ENCODE assay signal across 17 cellular contexts in the genomic region with DNA sequence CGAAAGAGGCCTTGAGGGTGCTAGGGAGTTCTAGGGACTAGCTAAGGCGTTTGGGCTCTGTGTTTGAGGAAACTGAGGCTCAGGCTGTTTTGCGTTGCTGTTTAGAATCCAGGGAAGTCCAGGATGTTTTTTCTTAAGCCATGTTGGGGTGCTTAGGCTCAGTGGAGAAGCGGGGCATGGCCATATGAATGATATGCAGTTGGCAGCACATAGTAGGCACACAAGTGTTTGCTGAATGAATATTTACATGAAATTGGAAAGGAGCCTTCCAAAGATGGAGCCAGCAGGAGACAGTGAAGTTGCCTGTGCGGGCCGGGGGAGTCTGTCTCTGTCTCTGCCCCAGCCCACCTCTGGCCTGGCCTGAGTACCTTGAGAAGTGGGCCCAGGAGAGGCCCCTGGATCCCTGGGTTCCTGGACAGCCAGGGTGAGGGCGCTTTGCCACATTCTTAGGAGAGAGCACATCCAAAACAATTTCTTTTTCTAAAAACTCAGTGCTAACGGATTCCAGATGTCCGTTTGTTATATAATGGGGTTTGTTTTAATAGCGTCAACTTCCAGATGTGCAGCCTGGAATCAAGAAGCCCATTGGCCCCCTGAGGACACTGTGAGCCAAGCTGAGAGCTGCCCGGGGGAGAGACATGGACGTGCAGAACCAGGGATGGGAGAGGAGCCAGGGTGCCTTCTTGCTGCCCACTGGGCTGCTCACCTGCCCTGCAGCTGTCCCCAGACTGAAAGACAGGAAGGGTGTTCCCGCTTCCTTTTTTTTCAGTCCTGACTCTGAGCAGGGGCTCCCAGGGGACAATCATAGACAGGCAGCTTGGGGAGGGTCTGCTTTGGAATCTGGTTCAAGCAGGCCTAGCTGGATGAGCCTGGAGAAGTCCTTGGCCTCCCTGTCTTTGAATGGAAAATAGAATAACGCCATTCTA. TPM values are rescaled to one million over a fixed set of nuclear protein-coding genes. Genes with fewer than 3 reads are reported as not detected.
DNase-seq lines count a peak whose midpoint lies in the region; TF ChIP-seq lines count a peak whose summit lies in the region.
"Had no signal": no experiment of that assay in that cellular context is flagged by ENCODE, and none has a peak within 500 bp of the region (broad histone marks: within the 10 kb centered on the region; RNA-seq: fewer than 3 reads in every experiment).

No MANE protein-coding gene starts in this region.

- peaks cover 22% of the 10 kb centered on the region for H3K4me1 ChIP-seq in left ventricle myocardium inferior
- H3K4me1 ChIP-seq: ascending aorta, parathyroid adenoma had no signal

- peaks cover 11% of the 10 kb centered on the region for H3K27me3 Mint-ChIP-seq in brain

- TF ChIP-seq CTCF in brain (conservative IDR thresholded peaks at IDR 0.05) (no peak), left ventricle myocardium inferior (IDR thresholded peaks at IDR 0.05; ENCODE audit: borderline replicate concordance) (no peak), GM10266 (IDR thresholded peaks at IDR 0.05; ENCODE audit: control insufficient read depth, insufficient read depth, low read depth, missing control alignments) (no peak)

- no peaks in the 10 kb centered on the region for H3K36me3 ChIP-seq in left ventricle myocardium inferior
- H3K36me3 ChIP-seq: ascending aorta, suprapubic skin had no signal

- peaks cover 3% of the 10 kb centered on the region for H3K27me3 ChIP-seq in left ventricle myocardium inferior (ENCODE audit: low read depth)
- H3K27me3 ChIP-seq: ascending aorta, suprapubic skin had no signal

- peaks cover 53% of the 10 kb centered on the region for H3K4me1 Mint-ChIP-seq in brain
- H3K4me1 Mint-ChIP-seq: activated CD4-positive, alpha-beta T cell treated with anti-CD3 and anti-CD28 coated beads, Interleukin-2, amount 10 ng/mL, durations not matched to agents 24 days and 14 days; CD14-positive monocyte had no signal

- no peak overlapping the region for H3K4me3 ChIP-seq in left ventricle myocardium inferior
- H3K4me3 ChIP-seq: ascending aorta, skin epidermis, suprapubic skin had no signal

- no peaks in the 10 kb centered on the region for H3K36me3 Mint-ChIP-seq in brain
- H3K36me3 Mint-ChIP-seq: CD14-positive monocyte had no signal

- H3K4me3 Mint-ChIP-seq in brain, result no peak overlapping the region
- H3K4me3 Mint-ChIP-seq: activated CD4-positive, alpha-beta T cell treated with anti-CD3 and anti-CD28 coated beads, Interleukin-2, amount 10 ng/mL, durations not matched to agents 24 days and 14 days; CD14-positive monocyte had no signal

- H3K9me3 ChIP-seq in left ventricle myocardium inferior (replicated peaks), result no peaks in the 10 kb centered on the region
- H3K9me3 ChIP-seq: ascending aorta, suprapubic skin had no signal

- peaks cover 0 to 4% (median 0%) of the 10 kb centered on the region in 5 experiments for H3K9me3 Mint-ChIP-seq in brain
- H3K9me3 Mint-ChIP-seq: activated CD4-positive, alpha-beta T cell treated with anti-CD3 and anti-CD28 coated beads, Interleukin-2, amount 10 ng/mL, durations not matched to agents 24 days and 14 days had no signal

- intact Hi-C loops in left ventricle myocardium inferior (cut with micrococcal nuclease), result no loop called here

- peak overlapping the region in 3 of 5 experiments; percentile 34 to 54 (median 42) for H3K27ac Mint-ChIP-seq in brain
- H3K27ac Mint-ChIP-seq: activated CD4-positive, alpha-beta T cell treated with anti-CD3 and anti-CD28 coated beads, Interleukin-2, amount 10 ng/mL, durations not matched to agents 24 days and 14 days had no signal

- peak overlapping the region; percentile 78 for H3K27ac ChIP-seq in left ventricle myocardium inferior (replicated peaks)
- H3K27ac ChIP-seq: ascending aorta, parathyroid adenoma, suprapubic skin had no signal

- DNase-seq in GM04504 (ENCODE audit: low read depth) (peak; percentile 55), left ventricle myocardium inferior (peak; percentile 74), stromal cell of bone marrow (ENCODE audit: low read depth) (peak; percentile 26), GM10266 (ENCODE audit: extremely low spot score) (no peak), GOT3 (lab: John Stamatoyannopoulos, UW) (no peak), NCI-H2081 treated with DMSO at 0.1 percent for 48 hours (lab: John Stamatoyannopoulos, UW) (no peak)
- DNase-seq: activated CD4-positive, alpha-beta T cell treated with anti-CD3 and anti-CD28 coated beads, Interleukin-2, amount 10 ng/mL, durations not matched to agents 24 days and 14 days; NCI-H1105 treated with DMSO at 0.1 percent for 48 hours; NCI-H82; stimulated activated CD4-positive, alpha-beta T cell treated with anti-CD3 and anti-CD28 coated beads, Interleukin-4, amount 100 ng/mL, for 24 hours had no signal

RNA-seq across cellular contexts. Expression of a gene that starts 20.1 kb away (rescaled TPM):
- polyA plus RNA-seq in brain (ENCODE audit: insufficient read depth, low read depth, low replicate concordance), result 18.6 TPM
- 4.2 TPM for total RNA-seq in left ventricle myocardium inferior
- total RNA-seq: LHCN-M2 had no signal
- polyA plus RNA-seq: CD14-positive monocyte had no signal

RNA-seq across cellular contexts. Expression of a gene that starts 46.1 kb away (rescaled TPM):
- 0.25 TPM for polyA plus RNA-seq in brain (ENCODE audit: insufficient read depth, low read depth, low replicate concordance)
- 19.9 TPM for total RNA-seq in left ventricle myocardium inferior
- polyA plus RNA-seq: CD14-positive monocyte had no signal

Comparison
In these comparisons a context has a peak if more than half of its experiments do, and no peak if none do; other contexts are left out.
1. DNase-seq: peak in GM04504 (single experiment), left ventricle myocardium inferior (single experiment) and stromal cell of bone marrow (single experiment); none in GM10266 (single experiment), GOT3 (single experiment) and NCI-H2081 treated with DMSO at 0.1 percent for 48 hours (single experiment).